In genomic region chr10:102245101-102245931, GRCh38 we compare ENCODE assay signal across 1 cellular context.
A peak's percentile ranks its signal among the peaks of the same experiment; 100 is the strongest.
TF ChIP-seq lines count a peak whose summit lies in the region.

Gene GBF1, plus strand, starts transcription at chr10:102245532. Its CDS starts 13,407 bp downstream, at chr10:102258939.

TF ChIP-seq in HepG2, 621 proteins besides CTCF, POLR2A, EP300 and RAD21 (continued from another document and continues in another):
- TF ChIP-seq GMEB1 (CRISPR knock-in tag; IDR thresholded peaks at IDR 0.05; ENCODE audit: borderline replicate concordance) (peak; percentile 56; the same call in 1 of the 2 replicates), SMARCC2 (IDR thresholded peaks at IDR 0.05) (no peak), ZNF367 (CRISPR knock-in tag; IDR thresholded peaks at IDR 0.05; ENCODE audit: borderline replicate concordance) (no peak), ZNF788 (CRISPR knock-in tag; IDR thresholded peaks at IDR 0.05; ENCODE audit: borderline replicate concordance) (peak; percentile 26; the same call in 1 of the 2 replicates), ZNF282 (IDR thresholded peaks at IDR 0.05; ENCODE audit: partially characterized antibody) (no peak), ZNF451 (CRISPR knock-in tag; IDR thresholded peaks at IDR 0.05) (peak; percentile 81), CBX2 (IDR thresholded peaks at IDR 0.05; ENCODE audit: low read depth, low read length) (no peak), CBX2 (CRISPR knock-in tag; IDR thresholded peaks at IDR 0.05; ENCODE audit: low read depth) (no peak), BCL3 (CRISPR knock-in tag; IDR thresholded peaks at IDR 0.05) (no peak), ZNF577 (CRISPR knock-in tag; IDR thresholded peaks at IDR 0.05; ENCODE audit: borderline replicate concordance, low read depth) (no peak), PRMT3 (CRISPR knock-in tag; IDR thresholded peaks at IDR 0.05; ENCODE audit: borderline replicate concordance, low read depth) (no peak), ZSCAN22 (CRISPR knock-in tag; IDR thresholded peaks at IDR 0.05) (no peak), ZFP91 (CRISPR knock-in tag; IDR thresholded peaks at IDR 0.05; ENCODE audit: borderline replicate concordance) (peak; percentile 79; the same call in 1 of the 2 replicates), ZNF260 (CRISPR knock-in tag; IDR thresholded peaks at IDR 0.05; ENCODE audit: borderline replicate concordance, low read depth) (no peak), KAT8 (CRISPR knock-in tag; IDR thresholded peaks at IDR 0.05) (peak; percentile 91), CEBPB (IDR thresholded peaks at IDR 0.05; ENCODE audit: borderline replicate concordance, low read depth, low read length) (no peak), TEF (CRISPR knock-in tag; IDR thresholded peaks at IDR 0.05) (no peak), ZNF44 (CRISPR knock-in tag; IDR thresholded peaks at IDR 0.05) (no peak), ZHX2 (IDR thresholded peaks at IDR 0.05; ENCODE audit: low read depth) (no peak; the same call in 1 of the 2 replicates), ZHX2 (CRISPR knock-in tag; IDR thresholded peaks at IDR 0.05; ENCODE audit: borderline replicate concordance) (0 out of 2 replicates have a peak, but pooled peaks have one; percentile 33), ARNT (IDR thresholded peaks at IDR 0.05) (no peak), MXD3 (CRISPR knock-in tag; IDR thresholded peaks at IDR 0.05) (peak; percentile 73), ZNF18 (CRISPR knock-in tag; IDR thresholded peaks at IDR 0.05; ENCODE audit: insufficient replicate concordance) (peak; percentile 58), POGK (CRISPR knock-in tag; conservative IDR thresholded peaks at IDR 0.05) (0 out of 2 replicates have a peak, but pooled peaks have one; percentile 26), RNF219 (CRISPR knock-in tag; IDR thresholded peaks at IDR 0.05) (no peak), ATF6 (CRISPR knock-in tag; conservative IDR thresholded peaks at IDR 0.05) (no peak), RORA (CRISPR knock-in tag; IDR thresholded peaks at IDR 0.05) (0 out of 2 replicates have a peak, but pooled peaks have one; percentile 52), ZNF230 (CRISPR knock-in tag; IDR thresholded peaks at IDR 0.05) (no peak), ZNF580 (CRISPR knock-in tag; IDR thresholded peaks at IDR 0.05; ENCODE audit: borderline replicate concordance, low read depth) (peak; percentile 68; the same call in 1 of the 2 replicates), YEATS4 (CRISPR knock-in tag; IDR thresholded peaks at IDR 0.05; ENCODE audit: borderline replicate concordance) (peak; percentile 96)
